ENCODE assay signal across 8 cellular contexts in the genomic region with DNA sequence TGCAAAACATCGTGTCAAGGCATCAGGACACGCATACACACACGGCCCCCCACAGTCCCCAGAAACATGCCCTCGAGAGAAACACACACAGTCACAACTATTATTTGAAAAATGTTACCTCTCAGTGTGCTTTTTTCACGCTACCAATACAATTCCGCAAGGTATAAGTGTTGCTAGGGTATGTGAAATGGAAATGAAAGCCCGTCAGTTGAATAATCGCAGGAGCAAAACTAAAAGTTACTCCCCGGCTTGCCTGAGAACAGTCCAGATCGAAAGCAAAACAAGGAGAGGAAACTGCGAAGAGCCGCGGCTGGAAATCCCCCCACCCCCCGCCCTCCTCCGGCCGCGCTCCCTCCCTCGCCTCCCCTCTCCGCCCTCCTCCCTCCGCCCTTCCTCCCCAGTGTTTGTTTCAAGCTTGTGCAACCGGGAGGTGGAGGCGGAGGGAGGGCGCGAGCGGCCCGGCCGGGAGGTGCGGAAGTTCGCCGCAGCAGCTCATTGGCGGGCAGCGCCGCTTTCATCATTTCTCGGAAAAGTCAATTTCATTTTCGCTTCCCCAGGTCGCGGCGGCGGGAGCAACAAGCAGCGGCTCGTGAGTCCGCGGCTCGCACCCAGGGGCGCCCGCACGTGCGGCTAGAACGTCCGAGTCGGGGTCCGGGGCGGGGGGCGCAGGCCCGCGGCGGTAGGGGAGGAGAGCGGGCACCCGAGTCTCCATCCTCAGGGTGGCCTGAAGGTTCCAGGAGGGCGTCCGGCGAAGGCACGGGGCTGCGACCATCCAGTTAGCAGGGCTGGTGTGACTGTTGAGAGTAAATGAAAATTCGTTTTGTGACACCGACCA. TPM values are rescaled to one million over a fixed set of nuclear protein-coding genes. Genes with fewer than 3 reads are reported as not detected.
A peak's percentile ranks its signal among the peaks of the same experiment; 100 is the strongest.
DNase-seq lines count a peak whose midpoint lies in the region; ATAC-seq and TF ChIP-seq lines count a peak whose summit lies in the region.

A gene (minus strand): TSS at position 290 of the 835 bp plus-strand sequence. CDS start 45,486 bp downstream, outside the sequence.

- peaks cover 49 to 76% (median 67%) of the 10 kb centered on the region in 6 donors for H3K4me1 ChIP-seq in spleen

- H3K9me3 ChIP-seq in spleen = no peaks in the 10 kb centered on the region

- TF ChIP-seq POLR2A in spleen (IDR thresholded peaks at IDR 0.05) = peak; percentile 91 to 97 (median 96)

- intact Hi-C loops in spleen (cut with DNase I; ENCODE audit: low total_unique reads) = loop anchor here (10.0 kb wide), 4 partner anchors 60 to 210 kb away; no protein-coding TSS in a partner anchor

- H3K36me3 ChIP-seq in spleen = peaks cover 0 to 5% (median 0%) of the 10 kb centered on the region in 6 donors

- WGBS in spleen, 5 donors = 0 to 1% (median 1%) methylated on average over 23 to 66 of the region's 66 CpGs

- peak; percentile 92 for DNase-seq in AG09309 (ENCODE audit: low read depth)
- peak; percentile 90 for DNase-seq in NCI-H345 (lab: John Stamatoyannopoulos, UW)
- peak; percentile 91 for DNase-seq in activated CD4-positive, CD25-positive, alpha-beta regulatory T cell treated with anti-CD3 and anti-CD28 coated beads, Interleukin-2, amount 50 U/mL, for 16 hours (ENCODE audit: low read depth, low spot score)
- peak; percentile 97 for DNase-seq in central memory CD4-positive, alpha-beta T cell
- DNase-seq in inferior parietal cortex (ENCODE audit: extremely low spot score) = peak; percentile 92
- peak; percentile 99 for DNase-seq in spleen

- peak; percentile 54 for ATAC-seq in GM19025 (IDR thresholded peaks at IDR 0.05; ENCODE audit: low read depth, unreplicated experiment)
- peak; percentile 65 for ATAC-seq in HG03280 (IDR thresholded peaks at IDR 0.05; ENCODE audit: unreplicated experiment)

- H3K4me3 ChIP-seq in AG09309 (ENCODE audit: control insufficient read depth, low read depth, low read length) (peak within 1 kb of the TSS; percentile 96), spleen (peak within 1 kb of the TSS; percentile 60 to 87 (median 80))

- TF ChIP-seq CTCF in AG09309 (IDR thresholded peaks at IDR 0.05; ENCODE audit: control insufficient read depth, insufficient read depth, low read depth, low read length, missing control alignments) (no peak), spleen (IDR thresholded peaks at IDR 0.05 in 8 of 11, conservative IDR thresholded peaks at IDR 0.05 in 3 of 11) (peak in 8 of 11 experiments; percentile 24 to 70 (median 54))

- H3K27me3 ChIP-seq in spleen (replicated peaks in 1 of 7) = no peaks in the 10 kb centered on the region

- peak within 1 kb of the TSS; percentile 96 to 100 (median 100) for H3K27ac ChIP-seq in spleen

RNA-seq across cellular contexts. Expression of the gene that starts here (rescaled TPM):
- total RNA-seq in spleen = 100 to 1,000 TPM in 1 of 7 donors, 10 to 100 TPM in 6; 83.2 to 101 (median 90.1) TPM
- 10 to 100 TPM; 27.1 to 44.5 (median 42.4) TPM for polyA plus RNA-seq in spleen

Comparison
In these comparisons a context has a peak if more than half of its experiments do, and no peak if none do; other contexts are left out.
1. Peak in every context shown above with its lines: DNase-seq, ATAC-seq, H3K4me3 ChIP-seq and H3K27ac ChIP-seq.